In the genomic region with DNA sequence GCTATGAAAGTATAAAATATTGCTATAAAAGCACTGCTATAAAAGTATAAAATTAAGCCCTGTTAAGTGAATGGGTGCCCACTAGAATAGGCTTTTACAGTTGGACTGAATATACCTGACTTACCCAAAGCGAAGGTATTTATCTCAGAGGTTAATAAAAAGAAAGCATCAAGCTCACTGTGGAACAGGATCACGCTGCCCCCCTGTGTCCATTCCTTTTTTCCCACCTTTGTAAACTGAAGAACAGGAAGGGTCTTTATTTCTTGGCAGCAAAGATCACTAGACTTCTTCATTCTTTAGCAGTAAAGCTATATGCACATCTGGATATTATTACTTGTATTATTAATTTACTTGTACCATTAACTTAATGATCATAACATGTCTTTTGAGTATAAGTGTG, we compare ENCODE assay signal across 8 cellular contexts. TPM values are rescaled to one million over a fixed set of nuclear protein-coding genes. Genes with fewer than 3 reads are reported as not detected.
DNase-seq lines count a peak whose midpoint lies in the region; ATAC-seq, FAIRE-seq and TF ChIP-seq lines count a peak whose summit lies in the region.

No MANE protein-coding gene starts in this region.

- H3K36me3 ChIP-seq in cardiac muscle cell (no peaks in the 10 kb centered on the region), right atrium auricular region (no peaks in the 10 kb centered on the region), HepG2 (replicated peaks in 1 of 2; ENCODE audit: control insufficient read depth in 1 of 2, insufficient read depth in 2 of 2, low read length in 2 of 2) (no peaks in the 10 kb centered on the region)

- no peak overlapping the region for H3K4me2 ChIP-seq in HepG2 (ENCODE audit: low read depth, low read length)

- no peaks in the 10 kb centered on the region for H4K20me1 ChIP-seq in HepG2 (ENCODE audit: insufficient read depth, low read length)

- no peak for TF ChIP-seq POLR2A in HepG2 (IDR thresholded peaks at IDR 0.05; ENCODE audit: insufficient read depth in 1 of 2, low read depth in 2 of 2, low read length in 2 of 2)

- CTCF ChIA-PET in HepG2 (lab: Yijun Ruan, JAX; ENCODE audit: low intra/inter-chr PET ratio, low total read pairs) = interaction anchor here (1.2 to 1.3 kb wide), 2 partner anchors 22 to 35 kb away, joined by 3 read pairs; a partner anchor contains a TSS

- H3K27ac ChIP-seq in cardiac muscle cell = no peak overlapping the region
- no peak overlapping the region for H3K27ac ChIP-seq in right atrium auricular region
- no peak overlapping the region for H3K27ac ChIP-seq in HepG2 (ENCODE audit: extremely low read length, insufficient read depth, low read length)

- H3K9me3 Mint-ChIP-seq in activated naive CD8-positive, alpha-beta T cell treated with anti-CD3 and anti-CD28 coated beads for 36 hours = no peaks in the 10 kb centered on the region

- no peak overlapping the region for H3K27ac Mint-ChIP-seq in activated naive CD8-positive, alpha-beta T cell treated with anti-CD3 and anti-CD28 coated beads for 36 hours

- 64% methylated on average over 2 of the region's 2 CpGs for WGBS in HepG2 (ENCODE audit: low lambda C conversion rate)

- intact Hi-C loops in HepG2 (cut with micrococcal nuclease; ENCODE audit: unreplicated experiment) = loop anchor here (1.0 to 10.0 kb wide), 3 partner anchors 38 to 325 kb away; no protein-coding TSS in a partner anchor

- peaks cover 7% of the 10 kb centered on the region for H3K4me1 Mint-ChIP-seq in activated naive CD8-positive, alpha-beta T cell treated with anti-CD3 and anti-CD28 coated beads for 36 hours

- H3K4me3 ChIP-seq in cardiac muscle cell (no peak overlapping the region), right atrium auricular region (no peak overlapping the region), HepG2 (replicated peaks in 1 of 3; ENCODE audit: insufficient read depth in 1 of 3, low read depth in 2 of 3, low read length in 3 of 3) (no peak overlapping the region)

- DNase-seq in cardiac muscle cell (ENCODE audit: low read depth in 1 of 2, low spot score in 1 of 2) (peak; percentile 29 to 46), right atrium auricular region (ENCODE audit: low spot score) (no peak), NCI-H2227 treated with DMSO at 0.1 percent for 48 hours (lab: John Stamatoyannopoulos, UW) (peak; percentile 50), HepG2 (ENCODE audit: low spot score) (peak; percentile 15), T1000 (lab: John Stamatoyannopoulos, UW) (no peak), NCI-H1930 (lab: John Stamatoyannopoulos, UW) (no peak)
- peak; percentile 19 for DNase-seq in activated naive CD8-positive, alpha-beta T cell treated with anti-CD3 and anti-CD28 coated beads for 36 hours

- no peaks in the 10 kb centered on the region for H3K9me3 ChIP-seq in cardiac muscle cell (ENCODE audit: low read depth)
- H3K9me3 ChIP-seq in right atrium auricular region = no peaks in the 10 kb centered on the region
- no peaks in the 10 kb centered on the region for H3K9me3 ChIP-seq in HepG2 (ENCODE audit: low read length)

- POLR2A ChIA-PET in HepG2 (lab: Yijun Ruan, JAX) = interaction anchor here (1.0 kb wide), 1 partner anchor 39 kb away, joined by 4 read pairs; a partner anchor contains a TSS

- H3K27me3 ChIP-seq in cardiac muscle cell = no peaks in the 10 kb centered on the region
- H3K27me3 ChIP-seq in right atrium auricular region = no peaks in the 10 kb centered on the region
- no peaks in the 10 kb centered on the region for H3K27me3 ChIP-seq in HepG2 (ENCODE audit: control insufficient read depth in 1 of 2, insufficient read depth in 2 of 2, low read length in 2 of 2)

- no peak overlapping the region for H3K9ac ChIP-seq in HepG2 (ENCODE audit: insufficient read depth, low read depth, low read length)

- TF ChIP-seq EP300 in HepG2 (IDR thresholded peaks at IDR 0.05; ENCODE audit: low read depth in 2 of 2, low read length in 2 of 2) (no peak), HepG2 (CRISPR knock-in tag; IDR thresholded peaks at IDR 0.05; ENCODE audit: borderline replicate concordance) (no peak)

- no peaks in the 10 kb centered on the region for H3K27me3 Mint-ChIP-seq in activated naive CD8-positive, alpha-beta T cell treated with anti-CD3 and anti-CD28 coated beads for 36 hours

- H3K4me1 ChIP-seq in cardiac muscle cell (ENCODE audit: low read depth) (no peaks in the 10 kb centered on the region), right atrium auricular region (no peaks in the 10 kb centered on the region), HepG2 (ENCODE audit: insufficient read depth, low read length) (no peaks in the 10 kb centered on the region)

- no peak for TF ChIP-seq RAD21 in HepG2 (CRISPR knock-in tag; IDR thresholded peaks at IDR 0.05)

- no peak overlapping the region for H3K4me3 Mint-ChIP-seq in activated naive CD8-positive, alpha-beta T cell treated with anti-CD3 and anti-CD28 coated beads for 36 hours

- no peak overlapping the region for H2AFZ ChIP-seq in HepG2 (ENCODE audit: low read length)

- H3K79me2 ChIP-seq in HepG2 (ENCODE audit: insufficient read depth, low read length) = no peaks in the 10 kb centered on the region

- peak; percentile 43; the same call in 2 of the 3 replicates for ATAC-seq in HepG2
- ATAC-seq in HG03571 (IDR thresholded peaks at IDR 0.05; ENCODE audit: unreplicated experiment) = no peak

- in situ Hi-C loops in HepG2 (cut with HindIII; ENCODE audit: extremely low pct_ligation_motif_present, low pct_unique_long_range_greater_than_20kb) = loop anchor here (25.0 kb wide), 1 partner anchor 253 kb away; no protein-coding TSS in a partner anchor

- no peaks in the 10 kb centered on the region for H3K36me3 Mint-ChIP-seq in activated naive CD8-positive, alpha-beta T cell treated with anti-CD3 and anti-CD28 coated beads for 36 hours

- no peak for FAIRE-seq in HepG2 (lab: Jason Lieb, UNC)

- no TSS peak for BruUV-seq in HepG2 (replicated peaks; lab: Mats Ljungman, UMichigan)

- TF ChIP-seq CTCF in cardiac muscle cell (IDR thresholded peaks at IDR 0.05; ENCODE audit: low read depth, low read length) (peak; percentile 54), right atrium auricular region (IDR thresholded peaks at IDR 0.05) (peak in 1 of 2 donors; percentile 64), HepG2 (CRISPR knock-in tag; IDR thresholded peaks at IDR 0.05) (peak; percentile 66)

RNA-seq across cellular contexts. Expression of a gene that starts 22.1 kb away (rescaled TPM):
- total RNA-seq in cardiac muscle cell (14.7 and 15.8 TPM in 2 replicates), right atrium auricular region (1 to 10 TPM; 3.9 to 4.1 TPM), HepG2 (2016; rRNA removed; fragmentation: Illumina TruSeq; extraction: Trizol) (9.0 and 15.5 TPM in 2 replicates)
- polyA plus RNA-seq in cardiac muscle cell (11.7 and 18.8 TPM in 2 replicates), HepG2 (2011; rRNA removed) (12.1 and 13.1 TPM in 2 replicates)
- total RNA-seq in activated naive CD8-positive, alpha-beta T cell treated with anti-CD3 and anti-CD28 coated beads for 36 hours = 1 to 10 TPM; 3.8 to 4.0 TPM
- total RNA-seq in HepG2 (2016; cell fraction: cytosol; rRNA removed; fragmentation: Illumina TruSeq; extraction: Trizol; ENCODE audit: low read depth) = 1.6 and 1.7 TPM in 2 replicates
- total RNA-seq in HepG2 (2016; cell fraction: insoluble cytoplasmic fraction; rRNA removed; fragmentation: Illumina TruSeq; extraction: Trizol) = 7.5 and 14.7 TPM in 2 replicates
- total RNA-seq in HepG2 (2016; cell fraction: membrane; rRNA removed; fragmentation: Illumina TruSeq; extraction: Trizol) = 5.4 and 5.8 TPM in 2 replicates
- total RNA-seq in HepG2 (2016; cell fraction: nucleus; rRNA removed; fragmentation: Illumina TruSeq; extraction: Trizol) = 19.8 and 23.6 TPM in 2 replicates
- 7.2 and 9.6 TPM in 2 replicates for polyA plus RNA-seq in HepG2 (2011; cell fraction: cytosol; rRNA removed)
- 7.8 and 9.0 TPM in 2 replicates for polyA plus RNA-seq in HepG2 (2011; cell fraction: nucleus; rRNA removed)
- polyA plus RNA-seq in HepG2 (2012) = 10.5 and 13.4 TPM in 2 replicates
- polyA plus RNA-seq in HepG2 (2016; cell fraction: cytosol; fragmentation: Illumina TruSeq; extraction: Trizol; ENCODE audit: low read depth) = 0.84 and 0.86 TPM in 2 replicates
- polyA plus RNA-seq in HepG2 (2016; cell fraction: insoluble cytoplasmic fraction; fragmentation: Illumina TruSeq; extraction: Trizol; ENCODE audit: low read depth) = 7.6 and 8.5 TPM in 2 replicates
- polyA plus RNA-seq in HepG2 (2016; cell fraction: membrane; fragmentation: Illumina TruSeq; extraction: Trizol; ENCODE audit: low read depth) = 2.5 and 2.6 TPM in 2 replicates
- polyA plus RNA-seq in HepG2 (2016; cell fraction: nucleus; fragmentation: Illumina TruSeq; extraction: Trizol; ENCODE audit: insufficient read depth, low read depth) = 21.1 and 22.3 TPM in 2 replicates
- 9.2 and 31.7 TPM in 2 replicates for polyA minus RNA-seq in HepG2 (2011; rRNA and poly(A)+ RNA removed; ENCODE audit: low replicate concordance)
- 11.3 and 12.7 TPM in 2 replicates for polyA minus RNA-seq in HepG2 (2011; cell fraction: cytosol; rRNA and poly(A)+ RNA removed)
- polyA minus RNA-seq in HepG2 (2011; cell fraction: nucleus; rRNA and poly(A)+ RNA removed) = 16.4 and 17.3 TPM in 2 replicates

RNA-seq across cellular contexts. Expression of a gene that starts 26.3 kb away (rescaled TPM):
- total RNA-seq in cardiac muscle cell (0.46 and 0.63 TPM in 2 replicates), right atrium auricular region (1 to 10 TPM in 1 of 2 donors, under 1 TPM in 1; 0.15 to 1.3 TPM), HepG2 (2016; rRNA removed; fragmentation: Illumina TruSeq; extraction: Trizol) (0.95 and 1.9 TPM in 2 replicates)
- polyA plus RNA-seq in cardiac muscle cell (1.3 and 2.2 TPM in 2 replicates), HepG2 (2011; rRNA removed) (0.73 and 1.1 TPM in 2 replicates)
- under 1 TPM; 0.35 to 0.44 TPM for total RNA-seq in activated naive CD8-positive, alpha-beta T cell treated with anti-CD3 and anti-CD28 coated beads for 36 hours
- total RNA-seq in HepG2 (2016; cell fraction: cytosol; rRNA removed; fragmentation: Illumina TruSeq; extraction: Trizol; ENCODE audit: low read depth) = 2.9 and 3.9 TPM in 2 replicates
- total RNA-seq in HepG2 (2016; cell fraction: insoluble cytoplasmic fraction; rRNA removed; fragmentation: Illumina TruSeq; extraction: Trizol) = 0.40 and 1.9 TPM in 2 replicates
- total RNA-seq in HepG2 (2016; cell fraction: membrane; rRNA removed; fragmentation: Illumina TruSeq; extraction: Trizol) = 1.9 and 2.8 TPM in 2 replicates
- 3.1 and 4.5 TPM in 2 replicates for total RNA-seq in HepG2 (2016; cell fraction: nucleus; rRNA removed; fragmentation: Illumina TruSeq; extraction: Trizol)
- polyA plus RNA-seq in HepG2 (2011; cell fraction: cytosol; rRNA removed) = 0.30 and 0.41 TPM in 2 replicates
- 2.7 and 2.9 TPM in 2 replicates for polyA plus RNA-seq in HepG2 (2011; cell fraction: nucleus; rRNA removed)
- polyA plus RNA-seq in HepG2 (2012) = 0.80 and 0.83 TPM in 2 replicates
- polyA plus RNA-seq in HepG2 (2016; cell fraction: cytosol; fragmentation: Illumina TruSeq; extraction: Trizol; ENCODE audit: low read depth) = 0.42 and 0.46 TPM in 2 replicates
- polyA plus RNA-seq in HepG2 (2016; cell fraction: insoluble cytoplasmic fraction; fragmentation: Illumina TruSeq; extraction: Trizol; ENCODE audit: low read depth) = 0.25 and 0.74 TPM in 2 replicates
- 0.38 and 0.41 TPM in 2 replicates for polyA plus RNA-seq in HepG2 (2016; cell fraction: membrane; fragmentation: Illumina TruSeq; extraction: Trizol; ENCODE audit: low read depth)
- 4.3 and 6.9 TPM in 2 replicates for polyA plus RNA-seq in HepG2 (2016; cell fraction: nucleus; fragmentation: Illumina TruSeq; extraction: Trizol; ENCODE audit: insufficient read depth, low read depth)
- polyA minus RNA-seq in HepG2 (2011; rRNA and poly(A)+ RNA removed; ENCODE audit: low replicate concordance) = 1.2 TPM in 1 of 2 replicates, not detected in the other
- 0.35 TPM in 1 of 2 replicates, not detected in the other for polyA minus RNA-seq in HepG2 (2011; cell fraction: cytosol; rRNA and poly(A)+ RNA removed)
- polyA minus RNA-seq in HepG2 (2011; cell fraction: nucleus; rRNA and poly(A)+ RNA removed) = 7.2 and 8.8 TPM in 2 replicates

RNA-seq across cellular contexts. Expression of a gene that starts 39.3 kb away (rescaled TPM):
- 23.1 and 39.2 TPM in 2 replicates for total RNA-seq in cardiac muscle cell
- polyA plus RNA-seq in cardiac muscle cell = 19.6 and 27.9 TPM in 2 replicates
- total RNA-seq in right atrium auricular region = 10 to 100 TPM; 44.9 to 53.4 TPM
- 10 to 100 TPM; 10.7 to 10.9 TPM for total RNA-seq in activated naive CD8-positive, alpha-beta T cell treated with anti-CD3 and anti-CD28 coated beads for 36 hours
- 17.0 and 21.6 TPM in 2 replicates for total RNA-seq in HepG2 (2016; rRNA removed; fragmentation: Illumina TruSeq; extraction: Trizol)
- 2.6 and 3.0 TPM in 2 replicates for total RNA-seq in HepG2 (2016; cell fraction: cytosol; rRNA removed; fragmentation: Illumina TruSeq; extraction: Trizol; ENCODE audit: low read depth)
- total RNA-seq in HepG2 (2016; cell fraction: insoluble cytoplasmic fraction; rRNA removed; fragmentation: Illumina TruSeq; extraction: Trizol) = 16.5 and 19.6 TPM in 2 replicates
- total RNA-seq in HepG2 (2016; cell fraction: membrane; rRNA removed; fragmentation: Illumina TruSeq; extraction: Trizol) = 8.6 and 9.4 TPM in 2 replicates
- 12.6 and 14.0 TPM in 2 replicates for total RNA-seq in HepG2 (2016; cell fraction: nucleus; rRNA removed; fragmentation: Illumina TruSeq; extraction: Trizol)
- polyA plus RNA-seq in HepG2 (2011; rRNA removed) = 5.0 and 5.5 TPM in 2 replicates
- 4.0 and 4.1 TPM in 2 replicates for polyA plus RNA-seq in HepG2 (2011; cell fraction: cytosol; rRNA removed)
- 3.6 and 5.0 TPM in 2 replicates for polyA plus RNA-seq in HepG2 (2011; cell fraction: nucleus; rRNA removed)
- 8.7 and 9.4 TPM in 2 replicates for polyA plus RNA-seq in HepG2 (2012)
- polyA plus RNA-seq in HepG2 (2016; cell fraction: cytosol; fragmentation: Illumina TruSeq; extraction: Trizol; ENCODE audit: low read depth) = 1.9 and 2.3 TPM in 2 replicates
- 16.3 and 19.6 TPM in 2 replicates for polyA plus RNA-seq in HepG2 (2016; cell fraction: insoluble cytoplasmic fraction; fragmentation: Illumina TruSeq; extraction: Trizol; ENCODE audit: low read depth)
- polyA plus RNA-seq in HepG2 (2016; cell fraction: membrane; fragmentation: Illumina TruSeq; extraction: Trizol; ENCODE audit: low read depth) = 4.0 and 4.9 TPM in 2 replicates
- 10.8 and 11.4 TPM in 2 replicates for polyA plus RNA-seq in HepG2 (2016; cell fraction: nucleus; fragmentation: Illumina TruSeq; extraction: Trizol; ENCODE audit: insufficient read depth, low read depth)
- 2.0 and 2.9 TPM in 2 replicates for polyA minus RNA-seq in HepG2 (2011; rRNA and poly(A)+ RNA removed; ENCODE audit: low replicate concordance)
- 4.0 and 4.6 TPM in 2 replicates for polyA minus RNA-seq in HepG2 (2011; cell fraction: cytosol; rRNA and poly(A)+ RNA removed)
- polyA minus RNA-seq in HepG2 (2011; cell fraction: nucleus; rRNA and poly(A)+ RNA removed) = 10.6 and 19.1 TPM in 2 replicates

Comparison
In these comparisons a context has a peak if more than half of its experiments do, and no peak if none do; other contexts are left out.
1. DNase-seq: peak in cardiac muscle cell (2 of 2), NCI-H2227 treated with DMSO at 0.1 percent for 48 hours (single experiment), activated naive CD8-positive, alpha-beta T cell treated with anti-CD3 and anti-CD28 coated beads for 36 hours (single experiment) and HepG2 (single experiment); none in right atrium auricular region (single experiment), T1000 (single experiment) and NCI-H1930 (0 of 2).